In the genomic region with DNA sequence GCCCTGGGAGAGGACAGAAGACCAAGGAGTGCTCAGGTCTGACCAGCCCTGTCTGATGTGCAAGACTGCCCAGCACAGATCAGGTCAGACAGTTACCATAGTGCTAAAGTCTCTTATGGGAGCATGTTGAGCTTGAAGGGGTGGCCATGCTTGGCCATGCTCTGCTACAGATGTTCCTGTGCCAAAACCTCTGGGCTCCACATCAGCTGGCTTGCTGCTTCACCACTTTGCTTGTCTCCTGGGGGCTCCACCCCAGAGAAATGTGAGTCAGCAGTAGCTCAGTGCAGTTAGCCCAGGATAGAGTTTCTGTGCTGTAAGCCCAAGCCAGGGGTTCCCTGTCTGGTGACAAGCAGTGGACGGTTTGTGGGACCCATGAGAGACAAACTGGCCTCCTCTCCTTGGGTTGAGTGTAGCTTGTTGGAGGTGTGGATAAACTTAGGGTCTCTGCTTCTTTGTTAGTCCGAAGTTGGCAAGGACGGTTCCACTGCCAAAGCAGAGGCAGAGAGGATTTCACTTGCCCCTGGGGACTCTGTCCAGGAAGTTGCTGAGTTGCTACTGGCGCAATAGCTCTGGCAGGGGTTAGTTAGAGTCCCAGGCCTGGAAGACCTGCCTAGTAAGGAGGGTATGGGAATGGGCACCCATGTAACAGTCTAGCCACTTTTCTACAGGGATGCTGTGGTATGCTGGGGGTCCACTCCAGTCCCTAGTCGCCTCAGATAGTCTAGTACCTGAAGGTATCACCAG, we compare ENCODE assay signal across 20 cellular contexts. TPM values are rescaled to one million over a fixed set of nuclear protein-coding genes. Genes with fewer than 3 reads are reported as not detected.
DNase-seq lines count a peak whose midpoint lies in the region; ATAC-seq, FAIRE-seq and TF ChIP-seq lines count a peak whose summit lies in the region.
"Had no signal": no experiment of that assay in that cellular context is flagged by ENCODE, and none has a peak within 500 bp of the region (broad histone marks: within the 10 kb centered on the region; RNA-seq: fewer than 3 reads in every experiment).

No MANE protein-coding gene starts in this region.

- 67 to 68% methylated on average over 5 of the region's 5 CpGs for WGBS in lung, 2 donors

- TF ChIP-seq CTCF in A673 (conservative IDR thresholded peaks at IDR 0.05; ENCODE audit: low read depth, low read length) (no peak), bronchial epithelial cell (IDR thresholded peaks at IDR 0.05; ENCODE audit: insufficient read depth, low read length, severe bottlenecking) (no peak), lung (IDR thresholded peaks at IDR 0.05; ENCODE audit: control extremely low read depth, extremely low read depth) (no peak), left lung (IDR thresholded peaks at IDR 0.05) (no peak)

- DNase-seq in A673 (ENCODE audit: low spot score) (peak; percentile 6), GF-D8 (lab: John Stamatoyannopoulos, UW) (peak; percentile 39), bronchial epithelial cell (ENCODE audit: low read depth) (no peak), lung (ENCODE audit: low spot score) (no peak), NCI-H226 (no peak), NCI-H1092 treated with DMSO at 0.1 percent for 48 hours (lab: John Stamatoyannopoulos, UW) (no peak), frontal cortex (ENCODE audit: low spot score in 2 of 2) (no peak), left lung (no peak)
- DNase-seq: CD4-positive, CD25-positive, alpha-beta regulatory T cell; GM23248 had no signal

- CTCF ChIA-PET in A673 (lab: Charles Lee), result no interaction called here

- H3K27ac ChIP-seq in A673 (ENCODE audit: low read depth, low read length, poor library complexity, severe bottlenecking), result no peak overlapping the region
- no peak overlapping the region for H3K27ac ChIP-seq in lung (ENCODE audit: low read depth in 1 of 2, low read length in 1 of 2)
- H3K27ac ChIP-seq in left lung, result no peak overlapping the region
- H3K27ac ChIP-seq: GM23248 had no signal

- POLR2A ChIA-PET in A673 (lab: Charles Lee; ENCODE audit: low non-redundant PET), result no interaction called here

- peaks cover 8% of the 10 kb centered on the region for H3K27me3 ChIP-seq in A673 (replicated peaks; ENCODE audit: insufficient read depth, low read depth, low read length, poor library complexity)
- no peaks in the 10 kb centered on the region for H3K27me3 ChIP-seq in bronchial epithelial cell (ENCODE audit: control insufficient read depth, insufficient read depth, low read length)
- H3K27me3 ChIP-seq in lung (ENCODE audit: control insufficient read depth, insufficient read depth), result peaks cover 4% of the 10 kb centered on the region
- H3K27me3 ChIP-seq in left lung, result no peaks in the 10 kb centered on the region

- H3K9me3 ChIP-seq in A673 (ENCODE audit: low read depth, low read length, poor library complexity, severe bottlenecking), result no peaks in the 10 kb centered on the region
- peaks cover 0 to 7% of the 10 kb centered on the region in 2 donors for H3K9me3 ChIP-seq in lung (ENCODE audit: control insufficient read depth in 2 of 2, insufficient read depth in 1 of 2, low read length in 1 of 2)
- H3K9me3 ChIP-seq in left lung, result no peaks in the 10 kb centered on the region

- no TSS peak for BruUV-seq in A673 (replicated peaks; lab: Mats Ljungman, UMichigan)

- peak; percentile 68 for FAIRE-seq in bronchial epithelial cell (lab: Jason Lieb, UNC)
- no peak for FAIRE-seq in frontal cortex (lab: Jason Lieb, UNC)
- FAIRE-seq: A204.1, GM12878, GM18507, H54, HepG2, HTR-8/SVneo had no signal

- H3K4me3 ChIP-seq in A673 (ENCODE audit: low read depth, low read length, poor library complexity, severe bottlenecking) (no peak overlapping the region), bronchial epithelial cell (ENCODE audit: low read depth, low read length) (no peak overlapping the region), lung (no peak overlapping the region), left lung (no peak overlapping the region)
- H3K4me3 ChIP-seq: GM12878, GM23248 had no signal

- H3K4me1 ChIP-seq in A673 (ENCODE audit: insufficient read depth, low read length, poor library complexity, severe bottlenecking) (no peaks in the 10 kb centered on the region), lung (ENCODE audit: control insufficient read depth in 2 of 2, insufficient read depth in 2 of 2, low read length in 2 of 2) (no peaks in the 10 kb centered on the region), left lung (no peaks in the 10 kb centered on the region)

- intact Hi-C loops in A673 (cut with micrococcal nuclease; ENCODE audit: unreplicated experiment), result no loop called here
- intact Hi-C loops in left lung (cut with DNase I), result no loop called here

- ATAC-seq in lung (ENCODE audit: insufficient read depth, low FRiP score), result peak; percentile 11
- no peak for ATAC-seq in left lung
- ATAC-seq: GM12878, HCT116, HepG2 had no signal

- H3K36me3 ChIP-seq in A673 (ENCODE audit: insufficient read depth, low read length, poor library complexity, severe bottlenecking) (no peaks in the 10 kb centered on the region), bronchial epithelial cell (ENCODE audit: control insufficient read depth, insufficient read depth, low read length) (no peaks in the 10 kb centered on the region), lung (ENCODE audit: control insufficient read depth in 2 of 2, insufficient read depth in 2 of 2, low read length in 2 of 2) (no peaks in the 10 kb centered on the region), left lung (no peaks in the 10 kb centered on the region)

RNA-seq across cellular contexts. Expression of a gene that starts 8.7 kb away (rescaled TPM):
- total RNA-seq in A673 (2021), result 8.2 and 10.8 TPM in 2 replicates
- total RNA-seq in bronchial epithelial cell, result 0.79 and 1.8 TPM in 2 replicates
- 10 to 100 TPM in 1 of 2 donors, under 1 TPM in 1; 0.86 to 12.3 TPM for total RNA-seq in lung
- polyA plus RNA-seq in lung, result under 1 TPM; 0.26 to 0.61 TPM
- 43.2 TPM for total RNA-seq in frontal cortex
- 1 to 10 TPM; 1.0 to 2.8 TPM for total RNA-seq in left lung
- total RNA-seq: HepG2 had no signal
- polyA plus RNA-seq: HepG2 had no signal

RNA-seq across cellular contexts. Expression of a gene that starts 27.6 kb away (rescaled TPM):
- 0.54 and 1.4 TPM in 2 replicates for total RNA-seq in A673 (2021)
- not detected in 2 replicates for total RNA-seq in bronchial epithelial cell
- total RNA-seq in lung, result 1 to 10 TPM in 1 of 2 donors, under 1 TPM in 1; 0.52 to 1.1 TPM
- under 1 TPM; 0.24 to 0.55 TPM for polyA plus RNA-seq in lung
- total RNA-seq in frontal cortex, result 10.2 TPM
- 1 to 10 TPM in 1 of 2 donors, under 1 TPM in 1; 0.42 to 1.4 TPM for total RNA-seq in left lung
- total RNA-seq: GM23248 had no signal

RNA-seq across cellular contexts. Expression of a gene that starts 45.0 kb away (rescaled TPM):
- not detected in 2 replicates for total RNA-seq in A673 (2021)
- not detected in 2 replicates for total RNA-seq in bronchial epithelial cell
- total RNA-seq in lung, result not detected
- polyA plus RNA-seq in lung, result not detected
- total RNA-seq in frontal cortex, result not detected
- not detected for total RNA-seq in left lung
- total RNA-seq: CD4-positive, CD25-positive, alpha-beta regulatory T cell; Daoy; GM12878; GM23248; HepG2 had no signal
- polyA plus RNA-seq: AG04450; BJ; CD4-positive, CD25-positive, alpha-beta regulatory T cell; GM12878; GM23248; HepG2 had no signal

Comparison
In these comparisons a context has a peak if more than half of its experiments do, and no peak if none do; other contexts are left out.
1. DNase-seq: peak in A673 (single experiment) and GF-D8 (single experiment); none in bronchial epithelial cell (single experiment), lung (single experiment), NCI-H226 (single experiment), NCI-H1092 treated with DMSO at 0.1 percent for 48 hours (single experiment), frontal cortex (0 of 2) and left lung (0 of 2).